ENCODE assay signal across 10 cellular contexts in the genomic region with DNA sequence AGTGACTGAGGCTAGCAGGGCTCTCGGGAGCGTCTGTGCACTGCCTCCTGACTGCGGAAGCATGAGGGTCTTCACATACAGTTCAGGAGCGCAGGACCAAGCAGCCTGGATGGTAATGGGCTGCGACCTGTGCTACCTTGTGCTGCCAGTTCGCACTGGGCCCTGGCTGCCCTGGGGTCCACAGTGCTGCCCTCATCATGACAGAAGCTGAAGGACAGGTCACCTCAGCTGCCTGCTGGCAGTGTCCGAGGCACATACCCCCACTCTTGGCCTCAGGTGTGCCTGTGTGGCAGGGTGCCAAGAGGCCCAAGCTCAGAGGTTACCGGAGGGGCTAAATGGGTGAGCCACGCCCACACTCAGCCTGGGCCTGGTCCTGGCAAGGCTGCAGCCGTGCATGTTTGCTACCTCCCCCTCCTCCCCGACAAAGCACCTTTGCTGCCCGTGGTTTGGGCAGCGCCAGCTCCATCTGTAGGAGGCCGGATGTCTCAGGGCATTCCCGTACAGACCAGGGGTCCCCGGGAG. TPM values are rescaled to one million over a fixed set of nuclear protein-coding genes. Genes with fewer than 3 reads are reported as not detected.
A peak's percentile ranks its signal among the peaks of the same experiment; 100 is the strongest.
DNase-seq lines count a peak whose midpoint lies in the region; ATAC-seq and TF ChIP-seq lines count a peak whose summit lies in the region.
"Had no signal": no experiment of that assay in that cellular context is flagged by ENCODE, and none has a peak within 500 bp of the region (broad histone marks: within the 10 kb centered on the region; RNA-seq: fewer than 3 reads in every experiment).

No MANE protein-coding gene starts in this region.

- peak; percentile 3 for DNase-seq in NCI-H748 (lab: John Stamatoyannopoulos, UW; ENCODE audit: unreplicated experiment)
- no peak for DNase-seq in NCI-H748 treated with DMSO at 0.1 percent for 48 hours (lab: John Stamatoyannopoulos, UW)
- no peak for DNase-seq in central memory CD8-positive, alpha-beta T cell (ENCODE audit: low spot score in 2 of 2)
- DNase-seq in progenitor cell of endocrine pancreas (ENCODE audit: low spot score, unreplicated experiment) = no peak
- no peak for DNase-seq in NCI-H446 treated with DMSO at 0.1 percent for 48 hours (lab: John Stamatoyannopoulos, UW)
- DNase-seq in NK-92 (lab: John Stamatoyannopoulos, UW; ENCODE audit: unreplicated experiment) = no peak

- ATAC-seq in central memory CD8-positive, alpha-beta T cell (replicated peaks; ENCODE audit: extremely low read depth, poor library complexity, severe bottlenecking) = no peak
- ATAC-seq in GM21528 (IDR thresholded peaks at IDR 0.05; ENCODE audit: low FRiP score, unreplicated experiment) = no peak

- no peak for TF ChIP-seq CTCF in progenitor cell of endocrine pancreas (IDR thresholded peaks at IDR 0.05; ENCODE audit: unreplicated experiment)

- no peaks in the 10 kb centered on the region for H3K9me3 ChIP-seq in HUES6 (ENCODE audit: control insufficient read depth, insufficient read depth, low read depth, low read length)

- no peaks in the 10 kb centered on the region for H3K27me3 ChIP-seq in HUES6 (ENCODE audit: control insufficient read depth, insufficient read depth, low read length)

- no peaks in the 10 kb centered on the region for H3K27me3 Mint-ChIP-seq in central memory CD8-positive, alpha-beta T cell
- peaks cover 7% of the 10 kb centered on the region for H3K27me3 Mint-ChIP-seq in progenitor cell of endocrine pancreas
- H3K27me3 Mint-ChIP-seq: effector memory CD8-positive, alpha-beta T cell had no signal

- peaks cover 16% of the 10 kb centered on the region for H3K36me3 Mint-ChIP-seq in central memory CD8-positive, alpha-beta T cell (ENCODE audit: insufficient read depth)
- H3K36me3 Mint-ChIP-seq in progenitor cell of endocrine pancreas (ENCODE audit: insufficient read depth) = no peaks in the 10 kb centered on the region

- H3K4me1 Mint-ChIP-seq in central memory CD8-positive, alpha-beta T cell = peaks cover 49% of the 10 kb centered on the region
- H3K4me1 Mint-ChIP-seq in progenitor cell of endocrine pancreas (ENCODE audit: low read depth) = peaks cover 12% of the 10 kb centered on the region

- peaks cover 28% of the 10 kb centered on the region for H3K36me3 ChIP-seq in HUES6 (ENCODE audit: control insufficient read depth, insufficient read depth, low read length)

- peaks cover 22% of the 10 kb centered on the region for H3K4me1 ChIP-seq in HUES6 (ENCODE audit: control insufficient read depth, insufficient read depth, low read length)

- peak overlapping the region; percentile 79 for H3K4me3 Mint-ChIP-seq in central memory CD8-positive, alpha-beta T cell
- peak overlapping the region; percentile 55 for H3K4me3 Mint-ChIP-seq in progenitor cell of endocrine pancreas (ENCODE audit: low read depth)

- no peaks in the 10 kb centered on the region for H3K9me3 Mint-ChIP-seq in central memory CD8-positive, alpha-beta T cell
- H3K9me3 Mint-ChIP-seq in progenitor cell of endocrine pancreas (ENCODE audit: low read depth) = no peaks in the 10 kb centered on the region
- H3K9me3 Mint-ChIP-seq: effector memory CD8-positive, alpha-beta T cell had no signal

- H3K27ac ChIP-seq in HUES6 (ENCODE audit: low read depth, low read length) = no peak overlapping the region

- H3K4me3 ChIP-seq in HUES6 (ENCODE audit: low read depth, low read length) = 0 out of 2 replicates have a peak overlapping the region, but pooled peaks have one; percentile 2
- H3K4me3 ChIP-seq: lung had no signal

- no peak overlapping the region for H3K27ac Mint-ChIP-seq in central memory CD8-positive, alpha-beta T cell (ENCODE audit: low read depth)
- H3K27ac Mint-ChIP-seq in progenitor cell of endocrine pancreas = peak overlapping the region; percentile 31

- no peak overlapping the region for H3K9ac ChIP-seq in HUES6 (ENCODE audit: low read length)

RNA-seq across cellular contexts. Expression of a gene that starts 4.4 kb away (rescaled TPM):
- 20.7 and 26.4 TPM in 2 replicates for total RNA-seq in progenitor cell of endocrine pancreas

RNA-seq across cellular contexts. Expression of a gene that starts 4.5 kb away (rescaled TPM):
- 38.8 and 39.6 TPM in 2 replicates for total RNA-seq in progenitor cell of endocrine pancreas
